ENCODE assay signal across 24 cellular contexts in genomic region chr1:29388170-29388569, GRCh38.
"Had no signal": no experiment of that assay in that cellular context is flagged by ENCODE, and none has a peak within 500 bp of the region (broad histone marks: within the 10 kb centered on the region; RNA-seq: fewer than 3 reads in every experiment).

No MANE protein-coding gene starts in this region.

- H3K36me3 ChIP-seq: brain microvascular endothelial cell, cardiac muscle cell, SJCRH30 had no signal

- H3K4me1 Mint-ChIP-seq: activated CD4-positive, alpha-beta memory T cell treated with anti-CD3 and anti-CD28 coated beads, Interleukin-2, amount 10 ng/mL, durations not matched to agents 7 days and 5 days; activated CD4-positive, alpha-beta T cell treated with anti-CD3 and anti-CD28 coated beads for 36 hours; activated T-helper 17 cell treated with anti-CD3 and anti-CD28 coated beads, Interleukin-2, amount 50 U/mL, for 72 hours had no signal

- H3K9me3 ChIP-seq: SJCRH30, SK-N-SH had no signal

- H3K4me1 ChIP-seq: SJCRH30 had no signal

- H3K9me3 Mint-ChIP-seq: activated CD4-positive, alpha-beta memory T cell treated with anti-CD3 and anti-CD28 coated beads, Interleukin-2, amount 10 ng/mL, durations not matched to agents 7 days and 5 days; activated naive CD4-positive, alpha-beta T cell treated with anti-CD3 and anti-CD28 coated beads for 36 hours; activated T-helper 17 cell treated with anti-CD3 and anti-CD28 coated beads, Interleukin-2, amount 50 U/mL, for 72 hours had no signal

- H3K4me3 ChIP-seq: cardiac muscle cell, SJCRH30 had no signal

- H3K27ac ChIP-seq: brain microvascular endothelial cell, cardiac muscle cell, RWPE1, SJCRH30, VCaP had no signal

- H3K36me3 Mint-ChIP-seq: activated naive CD8-positive, alpha-beta T cell had no signal

- DNase-seq: activated CD4-positive, alpha-beta memory T cell treated with anti-CD3 and anti-CD28 coated beads, Interleukin-2, amount 10 ng/mL, durations not matched to agents 7 days and 5 days; activated CD4-positive, alpha-beta T cell treated with anti-CD3 and anti-CD28 coated beads for 36 hours; activated CD4-positive, alpha-beta T cell treated with anti-CD3 and anti-CD28 coated beads, Interleukin-2, amount 50 U/mL, for 1 hour; activated CD4-positive, CD25-positive, alpha-beta regulatory T cell; activated gamma-delta T cell; activated naive CD4-positive, alpha-beta T cell treated with anti-CD3 and anti-CD28 coated beads for 36 hours; activated T-cell treated with anti-CD3 and anti-CD28 coated beads, Interleukin-2, amount 50 U/mL, for 48 hours; amygdala; brain microvascular endothelial cell; Karpas-422; NCI-H1048; NCI-H1930; NCI-H2171; NCI-H226; NCI-H526 treated with DMSO at 0.1 percent for 48 hours; Right ventricle myocardium superior; SJCRH30; SK-N-SH; T-helper 1 cell had no signal

- H3K27me3 ChIP-seq: brain microvascular endothelial cell, SJCRH30 had no signal

- H3K27ac Mint-ChIP-seq: activated CD4-positive, alpha-beta memory T cell treated with anti-CD3 and anti-CD28 coated beads, Interleukin-2, amount 10 ng/mL, durations not matched to agents 7 days and 5 days; activated CD4-positive, alpha-beta T cell treated with anti-CD3 and anti-CD28 coated beads for 36 hours; activated naive CD4-positive, alpha-beta T cell treated with anti-CD3 and anti-CD28 coated beads for 36 hours; activated naive CD8-positive, alpha-beta T cell; activated T-helper 17 cell treated with anti-CD3 and anti-CD28 coated beads, Interleukin-2, amount 50 U/mL, for 72 hours had no signal

- H3K9ac ChIP-seq: SK-N-SH had no signal

- H3K4me3 Mint-ChIP-seq: activated CD4-positive, alpha-beta memory T cell treated with anti-CD3 and anti-CD28 coated beads, Interleukin-2, amount 10 ng/mL, durations not matched to agents 7 days and 5 days; activated CD4-positive, alpha-beta T cell treated with anti-CD3 and anti-CD28 coated beads for 36 hours; activated naive CD4-positive, alpha-beta T cell treated with anti-CD3 and anti-CD28 coated beads for 36 hours; activated naive CD8-positive, alpha-beta T cell; activated T-helper 17 cell treated with anti-CD3 and anti-CD28 coated beads, Interleukin-2, amount 50 U/mL, for 72 hours had no signal

- ATAC-seq: activated CD4-positive, alpha-beta T cell treated with anti-CD3 and anti-CD28 coated beads for 36 hours; activated T-helper 17 cell treated with anti-CD3 and anti-CD28 coated beads, Interleukin-2, amount 50 U/mL, for 72 hours had no signal
